In the genomic region with DNA sequence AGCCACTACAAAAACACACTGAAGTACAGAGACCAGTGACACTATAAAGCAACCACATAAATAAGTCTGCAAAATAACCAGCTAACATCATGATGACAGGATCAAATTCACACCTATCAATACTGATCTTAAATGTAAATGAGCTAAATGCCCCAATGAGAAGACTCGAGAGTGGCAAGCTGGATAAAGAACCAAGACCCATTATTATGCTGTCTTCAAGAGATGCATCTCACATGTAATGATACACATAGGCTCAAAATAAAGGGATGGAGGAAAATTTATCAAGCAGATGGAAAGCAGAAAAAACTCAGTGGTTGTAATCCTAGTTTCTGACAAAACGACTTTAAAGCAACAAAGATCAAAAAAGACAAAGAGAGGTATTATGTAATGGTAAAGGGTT, we compare ENCODE assay signal across 34 cellular contexts.
"Had no signal": no experiment of that assay in that cellular context is flagged by ENCODE, and none has a peak within 500 bp of the region (broad histone marks: within the 10 kb centered on the region; RNA-seq: fewer than 3 reads in every experiment).

No MANE protein-coding gene starts in this region.

- DNase-seq: Karpas-422, Kasumi-1, MG63, MM.1S, MV-4-11, NCI-H1048, NCI-H1092, NCI-H1092 treated with DMSO at 0.1 percent for 48 hours, NCI-H1105, NCI-H1105 treated with DMSO at 0.1 percent for 48 hours, NCI-H1417, NCI-H1417 treated with DMSO at 0.1 percent for 48 hours, NCI-H1436, NCI-H1436 treated with DMSO at 0.1 percent for 48 hours, NCI-H146, NCI-H1694, NCI-H1694 treated with DMSO at 0.1 percent for 48 hours, NCI-H187 treated with DMSO at 0.1 percent for 48 hours, NCI-H1930, NCI-H2029, NCI-H2029 treated with DMSO at 0.1 percent for 48 hours, NCI-H2081, NCI-H2081 treated with DMSO at 0.1 percent for 48 hours, NCI-H2107, NCI-H2171, NCI-H2171 treated with DMSO at 0.1 percent for 48 hours, NCI-H2227 treated with DMSO at 0.1 percent for 48 hours, NCI-H226, NCI-H345, NCI-H446, NCI-H446 treated with DMSO at 0.1 percent for 48 hours, NCI-H510A, NCI-H510A treated with DMSO at 0.1 percent for 48 hours had no signal

- H3K36me3 ChIP-seq: MG63 had no signal

- H3K9me3 ChIP-seq: MG63 had no signal

- H3K27me3 ChIP-seq: MG63 had no signal

- H3K4me2 ChIP-seq: KMS-11 had no signal

- H3K4me3 ChIP-seq: MG63 had no signal

- H3K27ac ChIP-seq: KMS-11 had no signal
